Comparison of ENCODE assay signal across 18 cellular contexts in the genomic region with DNA sequence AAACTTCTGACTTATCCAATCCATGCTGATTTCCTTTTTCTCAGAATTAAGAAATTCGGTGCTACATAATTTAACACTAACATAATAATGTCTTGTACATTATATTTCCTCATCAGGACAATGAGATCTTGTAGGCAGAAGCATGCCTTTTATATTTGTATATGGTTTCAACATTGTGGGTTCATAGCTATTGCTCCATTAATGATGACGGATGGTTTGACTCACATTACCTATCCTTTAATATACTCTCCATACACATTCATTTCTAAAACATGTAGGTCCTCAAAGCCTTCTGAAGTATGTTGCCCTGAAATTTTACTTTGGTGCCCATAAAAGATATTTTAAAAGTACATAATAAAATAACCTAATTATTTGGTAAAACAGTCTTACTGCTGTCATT.
A peak's percentile ranks its signal among the peaks of the same experiment; 100 is the strongest.
DNase-seq lines count a peak whose midpoint lies in the region; ATAC-seq, FAIRE-seq and TF ChIP-seq lines count a peak whose summit lies in the region.
"Had no signal": no experiment of that assay in that cellular context is flagged by ENCODE, and none has a peak within 500 bp of the region (broad histone marks: within the 10 kb centered on the region; RNA-seq: fewer than 3 reads in every experiment).

No MANE protein-coding gene starts in this region.

- H3K27ac ChIP-seq in RWPE2 (ENCODE audit: poor library complexity, severe bottlenecking) (peak overlapping the region; percentile 81), neuronal stem cell (replicated peaks; ENCODE audit: low read length) (no peak overlapping the region)

- H4K91ac ChIP-seq in neuronal stem cell (ENCODE audit: low read depth, low read length, poor library complexity) = no peak overlapping the region

- H2AK5ac ChIP-seq in neuronal stem cell (ENCODE audit: low read depth, low read length) = no peak overlapping the region

- no peak overlapping the region for H2BK5ac ChIP-seq in neuronal stem cell (ENCODE audit: low read length)

- no peak overlapping the region for H2AFZ ChIP-seq in neuronal stem cell (ENCODE audit: low read length)

- H3K4me2 ChIP-seq in neuronal stem cell (ENCODE audit: insufficient read depth, low read length, poor library complexity, severe bottlenecking) = no peak overlapping the region

- H3K9ac ChIP-seq in neuronal stem cell (ENCODE audit: low read depth, low read length, poor library complexity) = no peak overlapping the region

- no CpG with 5 or more reads among the region's 2 CpGs for WGBS in neuronal stem cell (ENCODE audit: extremely low coverage in 2 of 2, insufficient read length in 2 of 2, insufficient replicate concordance in 1 of 2), 2 donors

- H3K27me3 Mint-ChIP-seq in effector memory CD8-positive, alpha-beta T cell = peaks cover 0 to 2% of the 10 kb centered on the region in 2 donors
- H3K27me3 Mint-ChIP-seq: CD4-positive, alpha-beta T cell had no signal

- peak; percentile 90 for ATAC-seq in RWPE2 (ENCODE audit: low read depth)
- no peak for ATAC-seq in HG03521 (IDR thresholded peaks at IDR 0.05; ENCODE audit: unreplicated experiment)
- ATAC-seq in effector memory CD8-positive, alpha-beta T cell (replicated peaks) = no peak
- ATAC-seq: HepG2 had no signal

- H4K8ac ChIP-seq in neuronal stem cell (ENCODE audit: low read depth, low read length) = no peak overlapping the region

- peak; percentile 34 for DNase-seq in HPDE6-E6E7 (ENCODE audit: extremely low spot score)
- DNase-seq in RWPE2 (ENCODE audit: low spot score) = no peak
- DNase-seq in effector memory CD8-positive, alpha-beta T cell = no peak
- DNase-seq in neuronal stem cell (ENCODE audit: low spot score) = no peak
- DNase-seq in RKO (ENCODE audit: low spot score) = no peak
- DNase-seq: C1 segment of cervical spinal cord; Calu3; CD4-positive, alpha-beta T cell; DMS 273 treated with DMSO at 0.1 percent for 48 hours; GOT3; H9 had no signal

- H3K36me3 ChIP-seq in RWPE2 (ENCODE audit: low read depth) (no peaks in the 10 kb centered on the region), neuronal stem cell (replicated peaks in 1 of 2; ENCODE audit: control insufficient read depth in 2 of 2, insufficient read depth in 2 of 2, low read length in 2 of 2) (no peaks in the 10 kb centered on the region)

- H3K79me1 ChIP-seq in neuronal stem cell (ENCODE audit: low read depth, low read length) = no peaks in the 10 kb centered on the region

- H3K4me3 ChIP-seq in RWPE2 (ENCODE audit: severe bottlenecking) (no peak overlapping the region), neuronal stem cell (ENCODE audit: low read length in 2 of 2) (no peak overlapping the region)

- H3K27me3 ChIP-seq in RWPE2 (ENCODE audit: insufficient read depth, poor library complexity, severe bottlenecking) = no peaks in the 10 kb centered on the region
- H3K27me3 ChIP-seq in neuronal stem cell (ENCODE audit: control insufficient read depth in 3 of 3, insufficient read depth in 3 of 3, low read depth in 1 of 3, low read length in 3 of 3) = no peaks in the 10 kb centered on the region

- FAIRE-seq in colon (lab: Jason Lieb, UNC) = peak; percentile 60
- FAIRE-seq: A204.1, GM12891, HepG2, HTR-8/SVneo had no signal

- H3K4me1 Mint-ChIP-seq in effector memory CD8-positive, alpha-beta T cell (ENCODE audit: low read depth in 2 of 2) = no peaks in the 10 kb centered on the region
- H3K4me1 Mint-ChIP-seq: B cell, H9 had no signal

- H3K4me3 Mint-ChIP-seq in effector memory CD8-positive, alpha-beta T cell = no peak overlapping the region
- H3K4me3 Mint-ChIP-seq: B cell; CD4-positive, alpha-beta T cell; H9 had no signal

- H3K27ac Mint-ChIP-seq in effector memory CD8-positive, alpha-beta T cell = no peak overlapping the region
- H3K27ac Mint-ChIP-seq: B cell; CD4-positive, alpha-beta T cell; H9 had no signal

- no peak overlapping the region for H2BK12ac ChIP-seq in neuronal stem cell (ENCODE audit: low read length)

- H3K18ac ChIP-seq in neuronal stem cell (ENCODE audit: low read length) = no peak overlapping the region

- H3K4me1 ChIP-seq in RWPE2 (ENCODE audit: insufficient read depth, poor library complexity, severe bottlenecking) (peaks cover 43% of the 10 kb centered on the region), neuronal stem cell (ENCODE audit: control insufficient read depth in 2 of 2, insufficient read depth in 1 of 2, low read depth in 1 of 2, low read length in 2 of 2) (no peaks in the 10 kb centered on the region)

- H3K9me3 ChIP-seq in RWPE2 (ENCODE audit: severe bottlenecking) = no peaks in the 10 kb centered on the region
- no peaks in the 10 kb centered on the region for H3K9me3 ChIP-seq in neuronal stem cell (replicated peaks in 1 of 2; ENCODE audit: control insufficient read depth in 2 of 2, insufficient read depth in 1 of 2, low read depth in 1 of 2, low read length in 2 of 2)

- no peaks in the 10 kb centered on the region for H3K9me3 Mint-ChIP-seq in effector memory CD8-positive, alpha-beta T cell
- H3K9me3 Mint-ChIP-seq: CD4-positive, alpha-beta T cell; H9 had no signal

- H3K23ac ChIP-seq in neuronal stem cell (ENCODE audit: low read depth, low read length, poor library complexity) = no peak overlapping the region

- no peak overlapping the region for H3K14ac ChIP-seq in neuronal stem cell (ENCODE audit: low read length)

- no peak overlapping the region for H3K4ac ChIP-seq in neuronal stem cell (ENCODE audit: low read length)

- TF ChIP-seq CTCF in RWPE2 (IDR thresholded peaks at IDR 0.05; ENCODE audit: poor library complexity, severe bottlenecking) = no peak

- no peak overlapping the region for H2BK15ac ChIP-seq in neuronal stem cell (ENCODE audit: low read length)

- no peak overlapping the region for H2BK120ac ChIP-seq in neuronal stem cell (ENCODE audit: low read depth, low read length)

- peaks cover 3% of the 10 kb centered on the region for H3K36me3 Mint-ChIP-seq in effector memory CD8-positive, alpha-beta T cell (ENCODE audit: insufficient read depth)
